ENCODE assay signal across 23 cellular contexts in genomic region chr11:114064216-114064615, GRCh38. TPM values are rescaled to one million over a fixed set of nuclear protein-coding genes. Genes with fewer than 3 reads are reported as not detected.
DNase-seq lines count a peak whose midpoint lies in the region; ATAC-seq and TF ChIP-seq lines count a peak whose summit lies in the region.
"Had no signal": no experiment of that assay in that cellular context is flagged by ENCODE, and none has a peak within 500 bp of the region (broad histone marks: within the 10 kb centered on the region; RNA-seq: fewer than 3 reads in every experiment).

No MANE protein-coding gene starts in this region.

- H3K4me3 ChIP-seq in heart right ventricle (peak overlapping the region in 6 of 10 donors; percentile 12 to 97 (median 18)), esophagus muscularis mucosa (peak overlapping the region; percentile 96 to 99 (median 99)), upper lobe of left lung (peak overlapping the region; percentile 42 to 92 (median 80))
- H3K4me3 ChIP-seq: HAP-1 had no signal

- peaks cover 10% of the 10 kb centered on the region for H3K4me1 Mint-ChIP-seq in WTC11

- TF ChIP-seq CTCF in heart right ventricle (IDR thresholded peaks at IDR 0.05) (no peak), esophagus muscularis mucosa (IDR thresholded peaks at IDR 0.05) (no peak), upper lobe of left lung (IDR thresholded peaks at IDR 0.05) (no peak), WTC11 (IDR thresholded peaks at IDR 0.05) (no peak)

- TF ChIP-seq EP300 in esophagus muscularis mucosa (IDR thresholded peaks at IDR 0.05) = no peak
- TF ChIP-seq EP300 in upper lobe of left lung (IDR thresholded peaks at IDR 0.05) = no peak

- H3K27me3 Mint-ChIP-seq in WTC11 (ENCODE audit: low read depth) = peaks cover 82% of the 10 kb centered on the region
- H3K27me3 Mint-ChIP-seq: activated naive CD8-positive, alpha-beta T cell had no signal

- ATAC-seq in heart right ventricle (no peak), left cardiac atrium (no peak), upper lobe of left lung (ENCODE audit: low FRiP score in 2 of 2) (no peak), WTC11 (no peak)
- ATAC-seq: Panc1; stimulated activated memory B cell treated with anti-CD40 and anti-IgM and Interleukin-4, amounts not matched to agents 10 μg/mL and 1 μg/mL and 100 μg/mL, for 72 hours had no signal

- peaks cover 0 to 61% (median 30%) of the 10 kb centered on the region in 9 donors for H3K36me3 ChIP-seq in heart right ventricle
- H3K36me3 ChIP-seq in esophagus muscularis mucosa = peaks cover 63 to 86% (median 78%) of the 10 kb centered on the region in 4 donors
- H3K36me3 ChIP-seq in upper lobe of left lung = peaks cover 47 to 77% (median 60%) of the 10 kb centered on the region in 4 donors
- H3K36me3 ChIP-seq: HAP-1 had no signal

- H3K9me3 ChIP-seq in heart right ventricle = no peaks in the 10 kb centered on the region
- no peaks in the 10 kb centered on the region for H3K9me3 ChIP-seq in esophagus muscularis mucosa
- H3K9me3 ChIP-seq in upper lobe of left lung = no peaks in the 10 kb centered on the region
- H3K9me3 ChIP-seq: HAP-1 had no signal

- H3K4me1 ChIP-seq in heart right ventricle (peaks cover 40 to 80% (median 77%) of the 10 kb centered on the region in 9 donors), esophagus muscularis mucosa (peaks cover 74 to 77% (median 75%) of the 10 kb centered on the region in 4 donors), upper lobe of left lung (peaks cover 62 to 76% (median 73%) of the 10 kb centered on the region in 4 donors)
- H3K4me1 ChIP-seq: HAP-1, parathyroid adenoma had no signal

- POLR2A ChIA-PET in WTC11 (lab: Charles Lee) = no interaction called here

- CTCF ChIA-PET in WTC11 (lab: Charles Lee) = interaction anchor here (1.5 kb wide), 1 partner anchor 9 kb away, joined by 7 read pairs; no protein-coding TSS in a partner anchor

- no peak overlapping the region for H3K4me3 Mint-ChIP-seq in WTC11
- H3K4me3 Mint-ChIP-seq: activated CD4-positive, alpha-beta T cell treated with anti-CD3 and anti-CD28 coated beads, Interleukin-2, amount 10 ng/mL, durations not matched to agents 7 days and 5 days; activated naive CD8-positive, alpha-beta T cell; CD4-positive, alpha-beta T cell; stimulated activated memory B cell treated with anti-CD40 and anti-IgM and Interleukin-4, amounts not matched to agents 10 μg/mL and 1 μg/mL and 100 μg/mL, for 72 hours had no signal

- H3K27ac ChIP-seq in heart right ventricle (peak overlapping the region in 5 of 10 donors; percentile 5 to 99 (median 52)), esophagus muscularis mucosa (replicated peaks in 1 of 4) (peak overlapping the region; percentile 40 to 100 (median 73)), upper lobe of left lung (peak overlapping the region in 3 of 4 donors; percentile 95 to 99 (median 98))
- H3K27ac ChIP-seq: KMS-11, parathyroid adenoma had no signal

- intact Hi-C loops in heart right ventricle (cut with DNase I) = loop anchor here in 7 of 10 donors (5.0 to 10.0 kb wide), 10 partner anchors 48 to 191 kb away; no protein-coding TSS in a partner anchor
- intact Hi-C loops in left cardiac atrium (cut with DNase I) = loop anchor here in 1 of 2 donors (5.0 to 10.0 kb wide), 2 partner anchors 51 to 113 kb away; no protein-coding TSS in a partner anchor
- intact Hi-C loops in esophagus muscularis mucosa (cut with DNase I) = no loop called here
- intact Hi-C loops in posterior vena cava (cut with DNase I) = loop anchor here (5.0 to 10.0 kb wide), 3 partner anchors 98 to 191 kb away; no protein-coding TSS in a partner anchor

- no peak for TF ChIP-seq POLR2A in esophagus muscularis mucosa (IDR thresholded peaks at IDR 0.05; ENCODE audit: low read depth)
- TF ChIP-seq POLR2A in upper lobe of left lung (IDR thresholded peaks at IDR 0.05) = peak in 1 of 4 donors; percentile 16

- no peaks in the 10 kb centered on the region for H3K36me3 Mint-ChIP-seq in WTC11
- H3K36me3 Mint-ChIP-seq: activated naive CD8-positive, alpha-beta T cell; stimulated activated memory B cell treated with anti-CD40 and anti-IgM and Interleukin-4, amounts not matched to agents 10 μg/mL and 1 μg/mL and 100 μg/mL, for 72 hours had no signal

- DNase-seq in heart right ventricle (no peak), left cardiac atrium (no peak), esophagus muscularis mucosa (ENCODE audit: extremely low spot score) (no peak), posterior vena cava (ENCODE audit: low spot score) (peak; percentile 69), upper lobe of left lung (peak in 1 of 2 donors; percentile 51), NCI-H1417 treated with DMSO at 0.1 percent for 48 hours (lab: John Stamatoyannopoulos, UW) (no peak), NCI-H1436 (lab: John Stamatoyannopoulos, UW) (no peak), WTC11 (ENCODE audit: low spot score) (no peak)
- DNase-seq: activated CD4-positive, alpha-beta T cell treated with anti-CD3 and anti-CD28 coated beads, Interleukin-2, amount 10 ng/mL, durations not matched to agents 7 days and 5 days; CD4-positive, alpha-beta T cell; DND-41; NCI-H1092; NCI-H2171; NCI-H748 treated with DMSO at 0.1 percent for 48 hours; stimulated activated CD4-positive, alpha-beta T cell treated with anti-CD3 and anti-CD28 coated beads, Interleukin-12 subunit alpha, Interleukin-12 subunit beta, amount 100 ng/mL, for 4 hours had no signal

- H3K27ac Mint-ChIP-seq in WTC11 = no peak overlapping the region
- H3K27ac Mint-ChIP-seq: activated CD4-positive, alpha-beta T cell treated with anti-CD3 and anti-CD28 coated beads, Interleukin-2, amount 10 ng/mL, durations not matched to agents 7 days and 5 days; activated naive CD8-positive, alpha-beta T cell; CD4-positive, alpha-beta T cell; stimulated activated memory B cell treated with anti-CD40 and anti-IgM and Interleukin-4, amounts not matched to agents 10 μg/mL and 1 μg/mL and 100 μg/mL, for 72 hours had no signal

- H3K27me3 ChIP-seq in heart right ventricle (no peaks in the 10 kb centered on the region), esophagus muscularis mucosa (no peaks in the 10 kb centered on the region), upper lobe of left lung (no peaks in the 10 kb centered on the region)

- 75 to 82% methylated on average over 14 of the region's 14 CpGs for WGBS in heart right ventricle, 2 donors
- 93% methylated on average over 8 of the region's 14 CpGs for WGBS in esophagus muscularis mucosa
- WGBS in upper lobe of left lung, 2 donors = 71 to 97% methylated on average over 6 to 14 of the region's 14 CpGs

- no peaks in the 10 kb centered on the region for H3K9me3 Mint-ChIP-seq in WTC11
- H3K9me3 Mint-ChIP-seq: activated CD4-positive, alpha-beta T cell treated with anti-CD3 and anti-CD28 coated beads, Interleukin-2, amount 10 ng/mL, durations not matched to agents 7 days and 5 days; CD4-positive, alpha-beta T cell; stimulated activated memory B cell treated with anti-CD40 and anti-IgM and Interleukin-4, amounts not matched to agents 10 μg/mL and 1 μg/mL and 100 μg/mL, for 72 hours had no signal

TF ChIP-seq in WTC11, 78 proteins besides CTCF, POLR2A, EP300 and RAD21 (continues in another document):
- no peak for TF ChIP-seq JAZF1 (CRISPR knock-in tag; IDR thresholded peaks at IDR 0.05)
- TF ChIP-seq ZSCAN18 (CRISPR knock-in tag; IDR thresholded peaks at IDR 0.05) = no peak
- TF ChIP-seq, protein P1, sequence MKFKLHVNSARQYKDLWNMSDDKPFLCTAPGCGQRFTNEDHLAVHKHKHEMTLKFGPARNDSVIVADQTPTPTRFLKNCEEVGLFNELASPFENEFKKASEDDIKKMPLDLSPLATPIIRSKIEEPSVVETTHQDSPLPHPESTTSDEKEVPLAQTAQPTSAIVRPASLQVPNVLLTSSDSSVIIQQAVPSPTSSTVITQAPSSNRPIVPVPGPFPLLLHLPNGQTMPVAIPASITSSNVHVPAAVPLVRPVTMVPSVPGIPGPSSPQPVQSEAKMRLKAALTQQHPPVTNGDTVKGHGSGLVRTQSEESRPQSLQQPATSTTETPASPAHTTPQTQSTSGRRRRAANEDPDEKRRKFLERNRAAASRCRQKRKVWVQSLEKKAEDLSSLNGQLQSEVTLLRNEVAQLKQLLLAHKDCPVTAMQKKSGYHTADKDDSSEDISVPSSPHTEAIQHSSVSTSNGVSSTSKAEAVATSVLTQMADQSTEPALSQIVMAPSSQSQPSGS (CRISPR knock-in tag; IDR thresholded peaks at IDR 0.05; ENCODE audit: borderline replicate concordance, low read depth) = no peak
- no peak for TF ChIP-seq ZNF138 (CRISPR knock-in tag; conservative IDR thresholded peaks at IDR 0.05)
- TF ChIP-seq, protein P2, sequence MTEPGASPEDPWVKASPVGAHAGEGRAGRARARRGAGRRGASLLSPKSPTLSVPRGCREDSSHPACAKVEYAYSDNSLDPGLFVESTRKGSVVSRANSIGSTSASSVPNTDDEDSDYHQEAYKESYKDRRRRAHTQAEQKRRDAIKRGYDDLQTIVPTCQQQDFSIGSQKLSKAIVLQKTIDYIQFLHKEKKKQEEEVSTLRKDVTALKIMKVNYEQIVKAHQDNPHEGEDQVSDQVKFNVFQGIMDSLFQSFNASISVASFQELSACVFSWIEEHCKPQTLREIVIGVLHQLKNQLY (CRISPR knock-in tag; IDR thresholded peaks at IDR 0.05) = no peak

RNA-seq across cellular contexts. Expression of gene ZBTB16, which starts 4.7 kb away (rescaled TPM):
- 100 to 1,000 TPM in 1 of 10 donors, 10 to 100 TPM in 9; 18.3 to 108 (median 72.9) TPM for total RNA-seq in heart right ventricle
- 10 to 100 TPM; 21.1 to 39.6 TPM for polyA plus RNA-seq in heart right ventricle
- 10 to 100 TPM; 65.2 to 79.5 TPM for total RNA-seq in left cardiac atrium
- 100 to 1,000 TPM; 175 to 319 (median 222) TPM for total RNA-seq in esophagus muscularis mucosa
- total RNA-seq in posterior vena cava = 100 to 1,000 TPM; 188 to 208 TPM
- total RNA-seq in upper lobe of left lung = 100 to 1,000 TPM; 110 to 584 (median 179) TPM
- 0.34 to 0.57 TPM (median 0.55 TPM) in 3 replicates for total RNA-seq in WTC11 (2021)
- total RNA-seq: fibroblast of lung had no signal
- polyA plus RNA-seq: AG04450, fibroblast of lung had no signal

Comparison
In these comparisons a context has a peak if more than half of its experiments do, and no peak if none do; other contexts are left out.
1. H3K4me3 ChIP-seq: peak in every context shown above with its lines; median percentile 99 in esophagus muscularis mucosa; 80 in upper lobe of left lung; 18 in heart right ventricle.
2. RNA of gene ZBTB16, which starts 4.7 kb away (total RNA-seq): 175 to 319 TPM in esophagus muscularis mucosa, 188 to 208 TPM in posterior vena cava, 110 to 584 TPM in upper lobe of left lung, 65.2 to 79.5 TPM in left cardiac atrium and 18.3 to 108 TPM in heart right ventricle; 0.34 to 0.57 TPM in WTC11; every median in the first group is over 10 times any median in the second.